Comparison of ENCODE assay signal across 9 cellular contexts in genomic region chr1:78855258-78855657, GRCh38.
A peak's percentile ranks its signal among the peaks of the same experiment; 100 is the strongest.
DNase-seq lines count a peak whose midpoint lies in the region; ATAC-seq and TF ChIP-seq lines count a peak whose summit lies in the region.
"Had no signal": no experiment of that assay in that cellular context is flagged by ENCODE, and none has a peak within 500 bp of the region (broad histone marks: within the 10 kb centered on the region; RNA-seq: fewer than 3 reads in every experiment).

No MANE protein-coding gene starts in this region.

- peak; percentile 92 for ATAC-seq in GM18517 (IDR thresholded peaks at IDR 0.05; ENCODE audit: unreplicated experiment)
- peak; percentile 74 for ATAC-seq in HG02970 (IDR thresholded peaks at IDR 0.05; ENCODE audit: low FRiP score, unreplicated experiment)
- peak; percentile 93 for ATAC-seq in HG03575 (IDR thresholded peaks at IDR 0.05; ENCODE audit: extremely low read depth, insufficient number of reproducible peaks, low FRiP score, unreplicated experiment)

- DNase-seq in GM20000 (ENCODE audit: low spot score) = peak; percentile 25
- DNase-seq in activated naive CD4-positive, alpha-beta T cell (lab: John Stamatoyannopoulos, UW) = no peak
- no peak for DNase-seq in NCI-H69 (lab: John Stamatoyannopoulos, UW)
- no peak for DNase-seq in GM03348 (ENCODE audit: low spot score)
- DNase-seq in DMS53 (lab: John Stamatoyannopoulos, UW) = no peak
- DNase-seq: NCI-H1694 treated with DMSO at 0.1 percent for 48 hours had no signal

- no peak for TF ChIP-seq CTCF in GM20000 (IDR thresholded peaks at IDR 0.05; ENCODE audit: extremely low read depth, missing control alignments)
